ENCODE assay signal across 19 cellular contexts in genomic region chr5:66142417-66142816, GRCh38. TPM values are rescaled to one million over a fixed set of nuclear protein-coding genes. Genes with fewer than 3 reads are reported as not detected.
DNase-seq lines count a peak whose midpoint lies in the region; ATAC-seq and TF ChIP-seq lines count a peak whose summit lies in the region.
"Had no signal": no experiment of that assay in that cellular context is flagged by ENCODE, and none has a peak within 500 bp of the region (broad histone marks: within the 10 kb centered on the region; RNA-seq: fewer than 3 reads in every experiment).

No MANE protein-coding gene starts in this region.

- POLR2A ChIA-PET in activated CD4-positive, alpha-beta T cell treated with anti-CD3 and anti-CD28 coated beads, Interleukin-2, amount 10 ng/mL, durations not matched to agents 7 days and 5 days (lab: Charles Lee), result no interaction called here
- POLR2A ChIA-PET in HEK293T (lab: Yijun Ruan, JAX), result no interaction called here
- POLR2A ChIA-PET in activated naive CD8-positive, alpha-beta T cell treated with anti-CD3 and anti-CD28 coated beads, Interleukin-2, amount 10 ng/mL, durations not matched to agents 7 days and 5 days (lab: Charles Lee), result interaction anchor here (1.2 to 2.4 kb wide), 2 partner anchors 217 kb away, joined by 7 to 34 read pairs; partner anchors contain the start of gene ERBIN

- peaks cover 29% of the 10 kb centered on the region for H3K4me1 Mint-ChIP-seq in activated CD4-positive, alpha-beta T cell treated with anti-CD3 and anti-CD28 coated beads, Interleukin-2, amount 10 ng/mL, durations not matched to agents 7 days and 5 days
- peaks cover 33% of the 10 kb centered on the region for H3K4me1 Mint-ChIP-seq in activated naive CD8-positive, alpha-beta T cell treated with anti-CD3 and anti-CD28 coated beads, Interleukin-2, amount 10 ng/mL, durations not matched to agents 7 days and 5 days
- H3K4me1 Mint-ChIP-seq in nephron progenitor cell, result peaks cover 23% of the 10 kb centered on the region

- CTCF ChIA-PET in activated CD4-positive, alpha-beta T cell treated with anti-CD3 and anti-CD28 coated beads, Interleukin-2, amount 10 ng/mL, durations not matched to agents 7 days and 5 days (lab: Charles Lee), result no interaction called here
- CTCF ChIA-PET in HEK293T (lab: Yijun Ruan, JAX), result no interaction called here

- TF ChIP-seq CTCF in nephron progenitor cell (IDR thresholded peaks at IDR 0.05), result no peak

- ATAC-seq in activated naive CD8-positive, alpha-beta T cell treated with anti-CD3 and anti-CD28 coated beads, Interleukin-2, amount 10 ng/mL, durations not matched to agents 7 days and 5 days (ENCODE audit: low read depth), result no peak
- ATAC-seq: HCT116, left ventricle myocardium superior, pancreas had no signal

- H3K27me3 Mint-ChIP-seq in activated CD4-positive, alpha-beta T cell treated with anti-CD3 and anti-CD28 coated beads, Interleukin-2, amount 10 ng/mL, durations not matched to agents 7 days and 5 days, result no peaks in the 10 kb centered on the region
- no peaks in the 10 kb centered on the region for H3K27me3 Mint-ChIP-seq in activated naive CD8-positive, alpha-beta T cell treated with anti-CD3 and anti-CD28 coated beads, Interleukin-2, amount 10 ng/mL, durations not matched to agents 7 days and 5 days
- peaks cover 12% of the 10 kb centered on the region for H3K27me3 Mint-ChIP-seq in nephron progenitor cell (ENCODE audit: low read depth, poor library complexity)
- H3K27me3 Mint-ChIP-seq: activated B cell treated with CpG ODN at 0.5 μM for 24 hours had no signal

- no peak for DNase-seq in activated CD4-positive, alpha-beta T cell treated with anti-CD3 and anti-CD28 coated beads, Interleukin-2, amount 10 ng/mL, durations not matched to agents 7 days and 5 days
- no peak for DNase-seq in activated CD4-positive, alpha-beta T cell treated with anti-CD3 and anti-CD28 coated beads, Interleukin-2, amount 50 U/mL, for 4 hours
- DNase-seq in HEK293T (ENCODE audit: extremely low spot score), result no peak
- no peak for DNase-seq in activated naive CD8-positive, alpha-beta T cell treated with anti-CD3 and anti-CD28 coated beads, Interleukin-2, amount 10 ng/mL, durations not matched to agents 7 days and 5 days
- DNase-seq in nephron progenitor cell, result no peak
- no peak for DNase-seq in NK-92 treated with Interleukin-12 subunit alpha and Interleukin-12 subunit beta, amount 100 ng/mL, for 24 hours (lab: John Stamatoyannopoulos, UW)
- no peak for DNase-seq in NCI-H774 (lab: John Stamatoyannopoulos, UW)
- DNase-seq in GF-D8 (lab: John Stamatoyannopoulos, UW), result no peak
- DNase-seq: activated B cell treated with CpG ODN at 0.5 μM for 24 hours; activated CD8-positive, alpha-beta memory T cell treated with anti-CD3 and anti-CD28 coated beads, Interleukin-2, amount 50 U/mL, for 4 hours; effector memory CD4-positive, alpha-beta T cell; IMR-90; left ventricle myocardium superior; NCI-H1694 treated with DMSO at 0.1 percent for 48 hours; pancreas; stimulated activated CD4-positive, alpha-beta T cell treated with anti-CD3 and anti-CD28 coated beads, Interleukin-2, amount 100 ng/mL, for 48 hours; T-helper 2 cell had no signal

- no peaks in the 10 kb centered on the region for H3K9me3 Mint-ChIP-seq in activated CD4-positive, alpha-beta T cell treated with anti-CD3 and anti-CD28 coated beads, Interleukin-2, amount 10 ng/mL, durations not matched to agents 7 days and 5 days
- no peaks in the 10 kb centered on the region for H3K9me3 Mint-ChIP-seq in activated naive CD8-positive, alpha-beta T cell treated with anti-CD3 and anti-CD28 coated beads, Interleukin-2, amount 10 ng/mL, durations not matched to agents 7 days and 5 days
- no peaks in the 10 kb centered on the region for H3K9me3 Mint-ChIP-seq in nephron progenitor cell
- H3K9me3 Mint-ChIP-seq: activated B cell treated with CpG ODN at 0.5 μM for 24 hours, type B pancreatic cell had no signal

- H3K36me3 Mint-ChIP-seq in activated CD4-positive, alpha-beta T cell treated with anti-CD3 and anti-CD28 coated beads, Interleukin-2, amount 10 ng/mL, durations not matched to agents 7 days and 5 days (ENCODE audit: low read depth), result peaks cover 13% of the 10 kb centered on the region
- H3K36me3 Mint-ChIP-seq in activated naive CD8-positive, alpha-beta T cell treated with anti-CD3 and anti-CD28 coated beads, Interleukin-2, amount 10 ng/mL, durations not matched to agents 7 days and 5 days, result peaks cover 1% of the 10 kb centered on the region
- H3K36me3 Mint-ChIP-seq in nephron progenitor cell (ENCODE audit: low read depth), result peaks cover 10% of the 10 kb centered on the region
- H3K36me3 Mint-ChIP-seq: type B pancreatic cell had no signal

- H3K4me3 Mint-ChIP-seq in activated CD4-positive, alpha-beta T cell treated with anti-CD3 and anti-CD28 coated beads, Interleukin-2, amount 10 ng/mL, durations not matched to agents 7 days and 5 days, result peak overlapping the region; percentile 9
- H3K4me3 Mint-ChIP-seq in activated naive CD8-positive, alpha-beta T cell treated with anti-CD3 and anti-CD28 coated beads, Interleukin-2, amount 10 ng/mL, durations not matched to agents 7 days and 5 days, result peak overlapping the region; percentile 55
- peak overlapping the region; percentile 7 for H3K4me3 Mint-ChIP-seq in nephron progenitor cell
- H3K4me3 Mint-ChIP-seq: activated B cell treated with CpG ODN at 0.5 μM for 24 hours, type B pancreatic cell had no signal

- H3K27ac Mint-ChIP-seq in activated CD4-positive, alpha-beta T cell treated with anti-CD3 and anti-CD28 coated beads, Interleukin-2, amount 10 ng/mL, durations not matched to agents 7 days and 5 days, result peak overlapping the region; percentile 27
- peak overlapping the region; percentile 17 for H3K27ac Mint-ChIP-seq in activated naive CD8-positive, alpha-beta T cell treated with anti-CD3 and anti-CD28 coated beads, Interleukin-2, amount 10 ng/mL, durations not matched to agents 7 days and 5 days
- no peak overlapping the region for H3K27ac Mint-ChIP-seq in nephron progenitor cell

TF ChIP-seq in HEK293T, 16 proteins besides CTCF, POLR2A, EP300 and RAD21:
- 0 out of 2 replicates have a peak, but pooled peaks have one; percentile 45 for TF ChIP-seq PKNOX1 (IDR thresholded peaks at IDR 0.05)
- no peak for TF ChIP-seq ELF4 (IDR thresholded peaks at IDR 0.05)

RNA-seq across cellular contexts. Expression of gene SREK1, which starts 1.7 kb away (rescaled TPM):
- 10 to 100 TPM; 66.0 to 70.9 TPM for total RNA-seq in activated CD4-positive, alpha-beta T cell treated with anti-CD3 and anti-CD28 coated beads, Interleukin-2, amount 10 ng/mL, durations not matched to agents 7 days and 5 days
- 10 to 100 TPM; 66.6 to 68.9 TPM for total RNA-seq in activated naive CD8-positive, alpha-beta T cell treated with anti-CD3 and anti-CD28 coated beads, Interleukin-2, amount 10 ng/mL, durations not matched to agents 7 days and 5 days
